ENCODE assay signal across 9 cellular contexts in the genomic region with DNA sequence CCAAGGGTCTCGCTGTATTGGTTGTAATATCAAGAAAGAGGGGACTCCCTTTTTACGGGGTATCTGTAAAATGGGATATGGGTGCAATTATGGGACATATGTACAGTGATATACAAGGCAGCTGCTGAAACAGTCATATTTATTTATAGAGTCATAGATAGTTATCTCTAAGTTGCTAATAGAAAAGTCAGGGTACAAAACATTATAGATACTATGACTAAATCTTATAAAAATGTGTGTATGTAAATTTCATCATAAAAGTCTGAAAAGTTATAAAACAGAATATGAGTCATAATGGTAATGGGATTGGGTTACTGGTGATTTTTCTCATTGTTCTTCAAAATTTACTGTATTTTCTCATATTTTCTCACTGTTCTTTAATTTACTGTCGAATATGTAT.
"Had no signal": no experiment of that assay in that cellular context is flagged by ENCODE, and none has a peak within 500 bp of the region (broad histone marks: within the 10 kb centered on the region; RNA-seq: fewer than 3 reads in every experiment).

No MANE protein-coding gene starts in this region.

- H3K9me3 ChIP-seq: sigmoid colon had no signal

- H3K4me3 ChIP-seq: sigmoid colon had no signal

- H3K27ac ChIP-seq: sigmoid colon had no signal

- ATAC-seq: left ventricle myocardium superior had no signal

- H3K4me1 ChIP-seq: sigmoid colon had no signal

- H3K36me3 ChIP-seq: sigmoid colon had no signal

- H3K27me3 ChIP-seq: sigmoid colon had no signal

- DNase-seq: activated CD4-positive, alpha-beta T cell treated with anti-CD3 and anti-CD28 coated beads, Interleukin-2, amount 50 U/mL, for 1 hour; activated naive CD4-positive, alpha-beta T cell treated with anti-CD3 and anti-CD28 coated beads, Interleukin-2, amount 50 U/mL, for 16 hours; effector memory CD4-positive, alpha-beta T cell; erythroblast; left ventricle myocardium superior; sigmoid colon; stimulated activated CD4-positive, alpha-beta T cell treated with anti-CD3 and anti-CD28 coated beads, Interleukin-2, amount 100 ng/mL, for 48 hours; stimulated activated naive CD4-positive, alpha-beta T cell treated with Interleukin-2 at 50 U/mL for 16 hours; trophoblast cell had no signal
